Comparison of ENCODE assay signal across 15 cellular contexts in the genomic region with DNA sequence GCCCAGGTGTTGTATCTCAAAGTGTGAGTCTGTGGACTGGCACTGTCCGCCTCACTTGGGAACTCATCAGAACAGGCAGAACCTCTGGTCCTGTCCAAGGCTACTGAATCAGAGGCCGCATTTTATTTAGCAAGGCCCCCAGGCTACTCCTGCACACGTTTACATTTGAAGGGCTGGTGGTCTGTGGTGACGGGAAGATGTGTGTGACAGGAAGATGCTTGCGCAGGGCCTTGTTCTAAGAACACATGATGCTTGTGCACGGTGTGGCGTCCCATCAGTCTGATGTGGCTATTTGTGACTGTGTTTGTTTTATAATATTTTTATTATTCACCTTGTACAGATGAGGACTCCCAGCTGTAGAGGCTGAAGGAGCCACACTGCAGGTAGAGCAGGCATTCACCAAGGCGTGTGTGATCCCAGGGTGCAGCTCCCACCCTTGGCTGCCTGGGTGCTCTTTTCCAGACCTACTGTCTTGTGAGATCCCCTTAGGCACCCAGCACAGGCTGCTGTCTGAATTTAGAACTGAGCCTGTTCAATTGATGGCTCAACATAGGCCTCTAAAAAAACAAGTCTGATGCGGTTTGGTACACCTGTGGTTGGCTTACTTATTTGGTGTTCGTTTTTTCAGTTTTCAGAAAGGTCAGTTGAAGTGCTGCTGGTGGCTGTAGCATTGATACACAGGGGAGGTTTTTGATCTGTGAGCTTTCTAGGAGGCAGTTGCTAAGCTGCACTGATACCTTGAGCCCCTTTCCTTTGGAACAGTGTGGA. TPM values are rescaled to one million over a fixed set of nuclear protein-coding genes. Genes with fewer than 3 reads are reported as not detected.
DNase-seq lines count a peak whose midpoint lies in the region; ATAC-seq and TF ChIP-seq lines count a peak whose summit lies in the region.
"Had no signal": no experiment of that assay in that cellular context is flagged by ENCODE, and none has a peak within 500 bp of the region (broad histone marks: within the 10 kb centered on the region; RNA-seq: fewer than 3 reads in every experiment).

No MANE protein-coding gene starts in this region.

- H3K27ac Mint-ChIP-seq in memory B cell (peak overlapping the region; percentile 32), GM23338 (no peak overlapping the region)
- H3K27ac Mint-ChIP-seq: activated T-cell treated with anti-CD3 and anti-CD28 coated beads, Interleukin-2, amount 50 U/mL, for 24 hours; mesothelial cell of epicardium had no signal

- H3K4me3 Mint-ChIP-seq in memory B cell (no peak overlapping the region), GM23338 (no peak overlapping the region)
- H3K4me3 Mint-ChIP-seq: activated T-cell treated with anti-CD3 and anti-CD28 coated beads, Interleukin-2, amount 50 U/mL, for 24 hours; mesothelial cell of epicardium had no signal

- H3K36me3 ChIP-seq in KOPT-K1 (ENCODE audit: insufficient read depth, low read length) (peaks cover 39% of the 10 kb centered on the region; the same call in 1 of the 2 replicates), GM23338 (ENCODE audit: insufficient read depth) (no peaks in the 10 kb centered on the region)

- H3K4me1 ChIP-seq in GM23338 (ENCODE audit: insufficient read depth), result peaks cover 7% of the 10 kb centered on the region; the same call in 1 of the 2 replicates
- H3K4me1 ChIP-seq: testis had no signal

- H3K36me3 Mint-ChIP-seq in memory B cell (peaks cover 2% of the 10 kb centered on the region), GM23338 (ENCODE audit: low read depth) (peaks cover 21% of the 10 kb centered on the region)

- no peaks in the 10 kb centered on the region for H4K20me1 ChIP-seq in GM23338 (replicated peaks; ENCODE audit: insufficient read depth)

- H3F3A ChIP-seq in GM23338 (replicated peaks; ENCODE audit: low read depth), result 0 out of 2 replicates have a peak, but pooled peaks cover 10% of the 10 kb centered on the region

- H3K27me3 Mint-ChIP-seq in memory B cell, result no peaks in the 10 kb centered on the region
- peaks cover 2% of the 10 kb centered on the region for H3K27me3 Mint-ChIP-seq in GM23338 (ENCODE audit: insufficient read depth, low read depth, poor library complexity)
- H3K27me3 Mint-ChIP-seq: activated T-cell treated with anti-CD3 and anti-CD28 coated beads, Interleukin-2, amount 50 U/mL, for 24 hours had no signal

- no peaks in the 10 kb centered on the region for H3K79me2 ChIP-seq in GM23338 (replicated peaks; ENCODE audit: insufficient read depth)

- ATAC-seq in GM19395 (IDR thresholded peaks at IDR 0.05; ENCODE audit: unreplicated experiment) (peak; percentile 46), memory B cell (ENCODE audit: low read depth) (no peak), GM23338 (no peak)
- ATAC-seq: sciatic nerve had no signal

- H2AFZ ChIP-seq in GM23338, result no peak overlapping the region

- DNase-seq in GM12865 (ENCODE audit: low read depth) (peak; percentile 63), memory B cell (ENCODE audit: low spot score in 2 of 2) (no peak), ureter (ENCODE audit: low spot score) (no peak), GM23338 (ENCODE audit: low spot score) (no peak), NAMALWA (ENCODE audit: low spot score) (no peak)
- DNase-seq: activated CD4-positive, alpha-beta T cell treated with anti-CD3 and anti-CD28 coated beads for 1 hour; activated T-cell treated with anti-CD3 and anti-CD28 coated beads, Interleukin-2, amount 50 U/mL, for 24 hours; C1 segment of cervical spinal cord; effector CD4-positive, alpha-beta T cell; occipital lobe; testis had no signal

- H3K27me3 ChIP-seq in GM23338 (ENCODE audit: insufficient read depth), result no peaks in the 10 kb centered on the region
- H3K27me3 ChIP-seq: testis had no signal

- H3K9me3 ChIP-seq in KOPT-K1 (ENCODE audit: insufficient read depth, low read length, poor library complexity, severe bottlenecking), result no peaks in the 10 kb centered on the region
- H3K9me3 ChIP-seq: testis had no signal

- H3K4me2 ChIP-seq in GM23338, result no peak overlapping the region

- TF ChIP-seq CTCF in GM12865 (IDR thresholded peaks at IDR 0.05; ENCODE audit: insufficient read depth, low read depth, low read length, missing control alignments) (no peak), GM23338 (conservative IDR thresholded peaks at IDR 0.05; ENCODE audit: low read depth in 2 of 2) (no peak)

- H3K9me3 Mint-ChIP-seq in memory B cell (no peaks in the 10 kb centered on the region), GM23338 (no peaks in the 10 kb centered on the region)
- H3K9me3 Mint-ChIP-seq: activated T-cell treated with anti-CD3 and anti-CD28 coated beads, Interleukin-2, amount 50 U/mL, for 24 hours; mesothelial cell of epicardium had no signal

- H3K27ac ChIP-seq in KOPT-K1 (ENCODE audit: low read depth, low read length, poor library complexity, severe bottlenecking) (peak overlapping the region; percentile 56), GM23338 (ENCODE audit: low read depth) (no peak overlapping the region)
- H3K27ac ChIP-seq: testis had no signal

- no peaks in the 10 kb centered on the region for H3K9me2 ChIP-seq in GM23338 (ENCODE audit: insufficient read depth)

- H3K4me3 ChIP-seq in GM12865 (ENCODE audit: low read depth, low read length) (no peak overlapping the region), GM23338 (no peak overlapping the region)
- H3K4me3 ChIP-seq: testis had no signal

- H3K4me1 Mint-ChIP-seq in memory B cell (peaks cover 5% of the 10 kb centered on the region), GM23338 (peaks cover 7% of the 10 kb centered on the region; the same call in 2 of the 3 replicates)

TF ChIP-seq in GM23338, 12 proteins besides CTCF, POLR2A, EP300 and RAD21:
- TF ChIP-seq JUNB (IDR thresholded peaks at IDR 0.05; ENCODE audit: unreplicated experiment), result no peak
- no peak for TF ChIP-seq ZNF114 (CRISPR knock-in tag; IDR thresholded peaks at IDR 0.05)
- TF ChIP-seq EZH2 (IDR thresholded peaks at IDR 0.05; ENCODE audit: low read depth, unreplicated experiment), result no peak
- no peak for TF ChIP-seq POLR2AphosphoS5 (IDR thresholded peaks at IDR 0.05; ENCODE audit: low read depth)
- TF ChIP-seq, protein P1, sequence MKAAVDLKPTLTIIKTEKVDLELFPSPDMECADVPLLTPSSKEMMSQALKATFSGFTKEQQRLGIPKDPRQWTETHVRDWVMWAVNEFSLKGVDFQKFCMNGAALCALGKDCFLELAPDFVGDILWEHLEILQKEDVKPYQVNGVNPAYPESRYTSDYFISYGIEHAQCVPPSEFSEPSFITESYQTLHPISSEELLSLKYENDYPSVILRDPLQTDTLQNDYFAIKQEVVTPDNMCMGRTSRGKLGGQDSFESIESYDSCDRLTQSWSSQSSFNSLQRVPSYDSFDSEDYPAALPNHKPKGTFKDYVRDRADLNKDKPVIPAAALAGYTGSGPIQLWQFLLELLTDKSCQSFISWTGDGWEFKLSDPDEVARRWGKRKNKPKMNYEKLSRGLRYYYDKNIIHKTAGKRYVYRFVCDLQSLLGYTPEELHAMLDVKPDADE (IDR thresholded peaks at IDR 0.05), result no peak
- no peak for TF ChIP-seq NANOG (IDR thresholded peaks at IDR 0.05; ENCODE audit: borderline replicate concordance)

RNA-seq across cellular contexts. Expression of a gene that starts 3.1 kb away (rescaled TPM):
- total RNA-seq in ureter, result 5.2 TPM
- total RNA-seq in GM23338 (2014; rRNA removed; shearing (Covaris generic)), result 32.6 and 32.8 TPM in 2 replicates
- 6.5 and 7.3 TPM in 2 replicates for polyA plus RNA-seq in GM23338 (2016; fragmentation: Nextera tagmentation; extraction: Ambion mirVana)

RNA-seq across cellular contexts. Expression of a gene that starts 21.5 kb away (rescaled TPM):
- total RNA-seq in ureter, result 25.5 TPM
- 26.1 and 26.8 TPM in 2 replicates for total RNA-seq in GM23338 (2014; rRNA removed; shearing (Covaris generic))
- 62.2 and 62.7 TPM in 2 replicates for polyA plus RNA-seq in GM23338 (2016; fragmentation: Nextera tagmentation; extraction: Ambion mirVana)
